In genomic region chr21:14712121-14712520, GRCh38 we compare ENCODE assay signal across 38 cellular contexts.
DNase-seq lines count a peak whose midpoint lies in the region; ATAC-seq and TF ChIP-seq lines count a peak whose summit lies in the region.
"Had no signal": no experiment of that assay in that cellular context is flagged by ENCODE, and none has a peak within 500 bp of the region (broad histone marks: within the 10 kb centered on the region; RNA-seq: fewer than 3 reads in every experiment).

No MANE protein-coding gene starts in this region.

- H3K27me3 ChIP-seq in trophoblast cell (ENCODE audit: insufficient read depth, low read length), result no peaks in the 10 kb centered on the region
- H3K27me3 ChIP-seq: esophagus muscularis mucosa, gastroesophageal sphincter, right atrium auricular region, testis, vagina had no signal

- TF ChIP-seq CTCF in GM20000 (IDR thresholded peaks at IDR 0.05; ENCODE audit: extremely low read depth, missing control alignments), result no peak

- POLR2A ChIA-PET in activated CD4-positive, alpha-beta T cell treated with anti-CD3 and anti-CD28 coated beads for 36 hours (lab: Charles Lee), result no interaction called here

- H2BK12ac ChIP-seq in trophoblast cell (ENCODE audit: low read length), result no peak overlapping the region

- intact Hi-C loops in activated CD4-positive, alpha-beta T cell treated with anti-CD3 and anti-CD28 coated beads for 36 hours (cut with DNase I, micrococcal nuclease), result no loop called here

- DNase-seq in EL, result peak; percentile 38
- peak; percentile 9 for DNase-seq in SW480 (ENCODE audit: low spot score)
- DNase-seq in fibroblast of gingiva (ENCODE audit: low read depth), result peak; percentile 10
- DNase-seq in trophoblast cell, result peak; percentile 43 to 72
- DNase-seq in COR-L47 (lab: John Stamatoyannopoulos, UW), result no peak
- no peak for DNase-seq in GM20000 (ENCODE audit: low spot score)
- DNase-seq in NK-92 treated with Interleukin-12 subunit alpha and Interleukin-12 subunit beta, amount 100 ng/mL, for 24 hours (lab: John Stamatoyannopoulos, UW), result no peak
- no peak for DNase-seq in activated CD4-positive, alpha-beta T cell treated with anti-CD3 and anti-CD28 coated beads for 36 hours
- DNase-seq: activated CD4-positive, alpha-beta T cell treated with anti-CD3 and anti-CD28 coated beads, Interleukin-2, amount 10 ng/mL, durations not matched to agents 24 days and 14 days; activated CD8-positive, alpha-beta memory T cell treated with anti-CD3 and anti-CD28 coated beads for 24 hours; activated T-cell treated with anti-CD3 and anti-CD28 coated beads for 4 hours; AML-193; CD4-positive, CD25-positive, alpha-beta regulatory T cell; cortex of kidney; effector memory CD8-positive, alpha-beta T cell; H9; hippocampal formation; KG1; left colon; NCI-H1417 treated with DMSO at 0.1 percent for 48 hours; NCI-H2081; NCI-H526; stimulated activated CD8-positive, alpha-beta memory T cell treated with anti-CD3 and anti-CD28 coated beads, Interleukin-4, amount 100 ng/mL, for 48 hours; testis; WERI-Rb-1 had no signal

- H3K23ac ChIP-seq in trophoblast cell (ENCODE audit: low read length), result no peak overlapping the region

- H3K4me1 ChIP-seq in trophoblast cell (ENCODE audit: control insufficient read depth in 1 of 2, insufficient read depth in 2 of 2, low read length in 2 of 2), result no peaks in the 10 kb centered on the region
- H3K4me1 ChIP-seq: A549, esophagus muscularis mucosa, gastroesophageal sphincter, parathyroid adenoma, right atrium auricular region, testis, vagina had no signal

- no peak overlapping the region for H3K4me2 ChIP-seq in trophoblast cell (ENCODE audit: low read length)
- H3K4me2 ChIP-seq: A549 had no signal

- no peaks in the 10 kb centered on the region for H3K36me3 ChIP-seq in trophoblast cell (ENCODE audit: control insufficient read depth in 1 of 2, insufficient read depth in 2 of 2, low read length in 2 of 2)
- H3K36me3 ChIP-seq: esophagus muscularis mucosa, gastroesophageal sphincter, right atrium auricular region, vagina, WERI-Rb-1 had no signal

- H3K9ac ChIP-seq in trophoblast cell (ENCODE audit: low read length), result no peak overlapping the region
- H3K9ac ChIP-seq: parathyroid adenoma had no signal

- H3K4me1 Mint-ChIP-seq in activated CD4-positive, alpha-beta T cell treated with anti-CD3 and anti-CD28 coated beads for 36 hours, result no peaks in the 10 kb centered on the region
- H3K4me1 Mint-ChIP-seq: activated CD4-positive, alpha-beta T cell treated with anti-CD3 and anti-CD28 coated beads, Interleukin-2, amount 10 ng/mL, durations not matched to agents 24 days and 14 days; H9; memory B cell; neural crest cell had no signal

- H2AFZ ChIP-seq in trophoblast cell (ENCODE audit: insufficient read depth, low read length, poor library complexity), result no peak overlapping the region
- H2AFZ ChIP-seq: parathyroid adenoma had no signal

- no peak overlapping the region for H2BK120ac ChIP-seq in trophoblast cell (ENCODE audit: insufficient read depth, low read length, poor library complexity)

- no peak overlapping the region for H3K4me3 Mint-ChIP-seq in activated CD4-positive, alpha-beta T cell treated with anti-CD3 and anti-CD28 coated beads for 36 hours
- H3K4me3 Mint-ChIP-seq: activated CD4-positive, alpha-beta T cell treated with anti-CD3 and anti-CD28 coated beads, Interleukin-2, amount 10 ng/mL, durations not matched to agents 24 days and 14 days; CD4-positive, CD25-positive, alpha-beta regulatory T cell; effector memory CD8-positive, alpha-beta T cell; H9; memory B cell; neural crest cell; stimulated activated naive CD8-positive, alpha-beta T cell treated with anti-CD3 and anti-CD28 coated beads, Interleukin-15, Interleukin-2, amounts not matched to agents 100 ng/mL and 50 ng/mL, for 24 hours had no signal

- CTCF ChIA-PET in activated CD4-positive, alpha-beta T cell treated with anti-CD3 and anti-CD28 coated beads for 36 hours (lab: Charles Lee), result no interaction called here

- H3K14ac ChIP-seq in trophoblast cell (ENCODE audit: low read length), result no peak overlapping the region

- H3K4me3 ChIP-seq in trophoblast cell (ENCODE audit: low read depth, low read length), result no peak overlapping the region
- H3K4me3 ChIP-seq: A549, esophagus muscularis mucosa, gastroesophageal sphincter, right atrium auricular region, testis, vagina had no signal

- no peaks in the 10 kb centered on the region for H3K9me3 Mint-ChIP-seq in activated CD4-positive, alpha-beta T cell treated with anti-CD3 and anti-CD28 coated beads for 36 hours (ENCODE audit: low read depth)

- no peak overlapping the region for H4K91ac ChIP-seq in trophoblast cell (ENCODE audit: low read depth, low read length)

- no peak overlapping the region for H4K12ac ChIP-seq in trophoblast cell (ENCODE audit: low read depth, low read length)

- no peaks in the 10 kb centered on the region for H3K36me3 Mint-ChIP-seq in activated CD4-positive, alpha-beta T cell treated with anti-CD3 and anti-CD28 coated beads for 36 hours (ENCODE audit: low read depth)
- H3K36me3 Mint-ChIP-seq: memory B cell had no signal

- no peak overlapping the region for H2AK5ac ChIP-seq in trophoblast cell (ENCODE audit: low read length)

- no peak overlapping the region for H3K27ac Mint-ChIP-seq in activated CD4-positive, alpha-beta T cell treated with anti-CD3 and anti-CD28 coated beads for 36 hours
- H3K27ac Mint-ChIP-seq: activated CD4-positive, alpha-beta T cell treated with anti-CD3 and anti-CD28 coated beads, Interleukin-2, amount 10 ng/mL, durations not matched to agents 24 days and 14 days; activated naive CD4-positive, alpha-beta T cell treated with anti-CD3 and anti-CD28 coated beads, Interleukin-2, amount 50 U/mL, for 72 hours; activated T-helper 2 cell treated with anti-CD3 and anti-CD28 coated beads, Interferon-gamma antibody, Interleukin-2, Interleukin-4, amounts not matched to agents 10 μg/mL and 5 μg/mL and 100 μg/mL, durations not matched to agents 14 hours and 24 hours and 36 hours; CD4-positive, CD25-positive, alpha-beta regulatory T cell; effector memory CD8-positive, alpha-beta T cell; H9; memory B cell; stimulated activated naive CD8-positive, alpha-beta T cell treated with anti-CD3 and anti-CD28 coated beads, Interleukin-15, Interleukin-2, amounts not matched to agents 100 ng/mL and 50 ng/mL, for 24 hours had no signal

- no peaks in the 10 kb centered on the region for H3K27me3 Mint-ChIP-seq in activated CD4-positive, alpha-beta T cell treated with anti-CD3 and anti-CD28 coated beads for 36 hours
- H3K27me3 Mint-ChIP-seq: activated CD4-positive, alpha-beta T cell treated with anti-CD3 and anti-CD28 coated beads, Interleukin-2, amount 10 ng/mL, durations not matched to agents 24 days and 14 days; CD4-positive, CD25-positive, alpha-beta regulatory T cell; effector memory CD8-positive, alpha-beta T cell; memory B cell; stimulated activated naive CD8-positive, alpha-beta T cell treated with anti-CD3 and anti-CD28 coated beads, Interleukin-15, Interleukin-2, amounts not matched to agents 100 ng/mL and 50 ng/mL, for 24 hours had no signal

- no peak overlapping the region for H3K27ac ChIP-seq in trophoblast cell (ENCODE audit: low read depth, low read length)
- H3K27ac ChIP-seq: A549, esophagus muscularis mucosa, gastroesophageal sphincter, HL-60, parathyroid adenoma, right atrium auricular region, testis, vagina, WERI-Rb-1 had no signal

- no peaks in the 10 kb centered on the region for H3K79me2 ChIP-seq in trophoblast cell (ENCODE audit: control insufficient read depth, insufficient read depth, low read length, poor library complexity)
- H3K79me2 ChIP-seq: parathyroid adenoma had no signal

- H3K9me3 ChIP-seq in trophoblast cell (ENCODE audit: insufficient read depth, low read depth, low read length), result no peaks in the 10 kb centered on the region
- H3K9me3 ChIP-seq: A549, testis, vagina had no signal

- no peak overlapping the region for H3K4ac ChIP-seq in trophoblast cell (ENCODE audit: low read depth, low read length)

- H3K79me1 ChIP-seq in trophoblast cell (ENCODE audit: low read length), result no peaks in the 10 kb centered on the region

- H4K8ac ChIP-seq in trophoblast cell (ENCODE audit: low read depth, low read length), result no peak overlapping the region

- no peak overlapping the region for H2BK5ac ChIP-seq in trophoblast cell (ENCODE audit: low read depth, low read length, poor library complexity)

- H3K18ac ChIP-seq in trophoblast cell (ENCODE audit: low read length), result no peak overlapping the region

- no peak for ATAC-seq in activated CD4-positive, alpha-beta T cell treated with anti-CD3 and anti-CD28 coated beads for 36 hours
- ATAC-seq: A549; activated naive CD4-positive, alpha-beta T cell treated with anti-CD3 and anti-CD28 coated beads, Interleukin-2, amount 50 U/mL, for 72 hours; effector memory CD8-positive, alpha-beta T cell; gastroesophageal sphincter; left colon; Panc1 had no signal

Comparison
In these comparisons a context has a peak if more than half of its experiments do, and no peak if none do; other contexts are left out.
1. DNase-seq: peak in EL (single experiment), SW480 (single experiment), fibroblast of gingiva (single experiment) and trophoblast cell (2 of 2); none in COR-L47 (single experiment), GM20000 (single experiment), NK-92 treated with Interleukin-12 subunit alpha and Interleukin-12 subunit beta, amount 100 ng/mL, for 24 hours (single experiment) and activated CD4-positive, alpha-beta T cell treated with anti-CD3 and anti-CD28 coated beads for 36 hours (single experiment).